In the genomic region with DNA sequence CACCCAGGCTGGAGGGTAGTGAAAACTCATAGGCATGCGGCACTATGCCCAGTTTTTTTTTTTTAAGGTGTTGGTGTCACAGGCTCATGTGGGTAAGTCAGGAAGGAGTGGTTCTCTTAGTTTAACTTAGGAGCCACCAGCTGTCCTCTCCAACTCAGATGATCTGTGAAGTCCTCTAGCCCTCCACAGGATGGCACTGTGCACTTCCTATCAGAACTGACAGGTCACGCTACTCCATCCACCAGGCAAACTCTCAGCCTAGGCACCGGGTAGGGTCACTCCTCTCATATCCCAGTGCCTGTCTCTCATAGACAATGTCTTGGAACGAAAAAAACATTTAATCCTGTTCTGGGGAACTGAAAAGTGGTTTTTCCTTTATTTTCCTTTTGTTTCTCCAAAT, we compare ENCODE assay signal across 8 cellular contexts. TPM values are rescaled to one million over a fixed set of nuclear protein-coding genes. Genes with fewer than 3 reads are reported as not detected.
A peak's percentile ranks its signal among the peaks of the same experiment; 100 is the strongest.
DNase-seq lines count a peak whose midpoint lies in the region; ATAC-seq and TF ChIP-seq lines count a peak whose summit lies in the region.

No MANE protein-coding gene starts in this region.

- H3K27ac ChIP-seq in H9 (ENCODE audit: insufficient read length, low read depth, low read length) (no peak overlapping the region), thyroid gland (no peak overlapping the region), neuronal stem cell (replicated peaks; ENCODE audit: low read length) (no peak overlapping the region)

- H3K36me3 ChIP-seq in thyroid gland (peaks cover 43 to 76% of the 10 kb centered on the region in 2 donors), neuronal stem cell (replicated peaks in 1 of 2; ENCODE audit: control insufficient read depth in 2 of 2, insufficient read depth in 2 of 2, low read length in 2 of 2) (peaks cover 39 to 100% of the 10 kb centered on the region in 2 donors)

- H3K36me3 Mint-ChIP-seq in CD14-positive monocyte (peaks cover 75 to 87% of the 10 kb centered on the region in 2 donors), H9 (ENCODE audit: insufficient read depth in 1 of 3, low read depth in 3 of 3) (peaks cover 44 to 86% (median 78%) of the 10 kb centered on the region in 3 experiments), MCF 10A (ENCODE audit: insufficient read depth, unreplicated experiment) (peaks cover 85% of the 10 kb centered on the region)

- H3K18ac ChIP-seq in H9 (ENCODE audit: insufficient read length, low read depth, low read length): no peak overlapping the region
- no peak overlapping the region for H3K18ac ChIP-seq in neuronal stem cell (ENCODE audit: low read length)

- H3K79me1 ChIP-seq in H9 (ENCODE audit: insufficient read depth, low read depth, low read length, poor library complexity, severe bottlenecking) (peaks cover 12% of the 10 kb centered on the region), neuronal stem cell (ENCODE audit: low read depth, low read length) (no peaks in the 10 kb centered on the region)

- H2AK5ac ChIP-seq in H9 (ENCODE audit: insufficient read length, low read length) (no peak overlapping the region), neuronal stem cell (ENCODE audit: low read depth, low read length) (no peak overlapping the region)

- peak; percentile 58 for DNase-seq in CD14-positive monocyte (ENCODE audit: low spot score)
- DNase-seq in H9: peak; percentile 49
- peak; percentile 34 for DNase-seq in SKM-1 (lab: John Stamatoyannopoulos, UW; ENCODE audit: unreplicated experiment)
- peak; percentile 62 for DNase-seq in MCF 10A (ENCODE audit: unreplicated experiment)
- peak; percentile 40 for DNase-seq in left kidney (ENCODE audit: low read depth, low spot score)
- DNase-seq in thyroid gland: peak in 1 of 2 donors; percentile 45
- DNase-seq in neuronal stem cell (ENCODE audit: low spot score): no peak

- H3K79me2 ChIP-seq in H9 (ENCODE audit: insufficient read depth, low read length): peaks cover 16% of the 10 kb centered on the region; the same call in 1 of the 2 replicates

- H2BK5ac ChIP-seq in H9 (ENCODE audit: insufficient read length, low read length) (no peak overlapping the region), neuronal stem cell (ENCODE audit: low read length) (no peak overlapping the region)

- H2BK20ac ChIP-seq in H9 (ENCODE audit: low read depth, low read length, poor library complexity, severe bottlenecking): no peak overlapping the region

- no peak overlapping the region for H4K5ac ChIP-seq in H9 (ENCODE audit: insufficient read length, low read depth, low read length)

- H3K9me3 ChIP-seq in H9 (ENCODE audit: control insufficient read depth, low read depth, low read length): no peaks in the 10 kb centered on the region
- no peaks in the 10 kb centered on the region for H3K9me3 ChIP-seq in thyroid gland
- H3K9me3 ChIP-seq in neuronal stem cell (replicated peaks in 1 of 2; ENCODE audit: control insufficient read depth in 2 of 2, insufficient read depth in 1 of 2, low read depth in 1 of 2, low read length in 2 of 2): no peaks in the 10 kb centered on the region

- WGBS in H9 (ENCODE audit: extremely low coverage, insufficient read length, low lambda C conversion rate): no CpG with 5 or more reads among the region's 4 CpGs
- 90 to 93% methylated on average over 4 of the region's 4 CpGs for WGBS in thyroid gland, 2 donors
- WGBS in neuronal stem cell (ENCODE audit: extremely low coverage in 2 of 2, insufficient read length in 2 of 2, insufficient replicate concordance in 1 of 2), 2 donors: no CpG with 5 or more reads among the region's 4 CpGs

- H2BK12ac ChIP-seq in H9 (ENCODE audit: insufficient read length, low read depth, low read length) (no peak overlapping the region), neuronal stem cell (ENCODE audit: low read length) (no peak overlapping the region)

- ATAC-seq in GM19463 (IDR thresholded peaks at IDR 0.05; ENCODE audit: unreplicated experiment): no peak

- BruUV-seq in MCF 10A (replicated peaks; lab: Mats Ljungman, UMichigan): no TSS peak

- no peak overlapping the region for H3T11ph ChIP-seq in H9 (ENCODE audit: low read length)

- H3K4me3 ChIP-seq in thyroid gland (replicated peaks in 1 of 3) (no peak overlapping the region), neuronal stem cell (ENCODE audit: low read length in 2 of 2) (no peak overlapping the region)

- TF ChIP-seq CTCF in CD14-positive monocyte (IDR thresholded peaks at IDR 0.05) (peak; percentile 70), H9 (conservative IDR thresholded peaks at IDR 0.05) (peak; percentile 62), MCF 10A (IDR thresholded peaks at IDR 0.05; ENCODE audit: unreplicated experiment) (peak; percentile 50), thyroid gland (IDR thresholded peaks at IDR 0.05) (peak in 4 of 6 experiments; percentile 17 to 55 (median 38))

- H3K23me2 ChIP-seq in H9 (ENCODE audit: insufficient read length, low read depth, low read length, poor library complexity, severe bottlenecking): no peaks in the 10 kb centered on the region

- H3K4ac ChIP-seq in H9 (ENCODE audit: low read depth, low read length) (no peak overlapping the region), neuronal stem cell (ENCODE audit: low read length) (no peak overlapping the region)

- H4K8ac ChIP-seq in H9 (replicated peaks; ENCODE audit: insufficient read length, low read depth, low read length) (no peak overlapping the region), neuronal stem cell (ENCODE audit: low read depth, low read length) (no peak overlapping the region)

- CTCF ChIA-PET in MCF 10A (lab: Yijun Ruan, JAX): interaction anchor here (0.6 to 3.7 kb wide), 26 partner anchors 8 to 445 kb away, joined by 3 to 40 read pairs (median 6); no protein-coding TSS in a partner anchor

- POLR2A ChIA-PET in MCF 10A (lab: Yijun Ruan, JAX): interaction anchor here (0.8 to 3.6 kb wide), 5 partner anchors 14 to 28 kb away, joined by 3 to 20 read pairs (median 3); a partner anchor contains a TSS

- H4K20me1 ChIP-seq in H9 (ENCODE audit: control insufficient read depth, insufficient read depth, insufficient read length): no peaks in the 10 kb centered on the region

- H3K9ac ChIP-seq in H9 (ENCODE audit: extremely low read depth, insufficient read length, low read length) (no peak overlapping the region), neuronal stem cell (ENCODE audit: low read depth, low read length, poor library complexity) (no peak overlapping the region)

- H2BK15ac ChIP-seq in H9 (ENCODE audit: low read depth, low read length) (no peak overlapping the region), neuronal stem cell (ENCODE audit: low read length) (no peak overlapping the region)

- H2BK120ac ChIP-seq in H9 (ENCODE audit: low read depth, low read length, poor library complexity, severe bottlenecking) (no peak overlapping the region), neuronal stem cell (ENCODE audit: low read depth, low read length) (no peak overlapping the region)

- H3K27me3 ChIP-seq in H9 (ENCODE audit: insufficient read depth, low read length) (no peaks in the 10 kb centered on the region), thyroid gland (no peaks in the 10 kb centered on the region), neuronal stem cell (ENCODE audit: control insufficient read depth in 3 of 3, insufficient read depth in 3 of 3, low read depth in 1 of 3, low read length in 3 of 3) (no peaks in the 10 kb centered on the region)

- intact Hi-C loops in CD14-positive monocyte (cut with micrococcal nuclease) (loop anchor here in 1 of 2 donors (5.0 to 10.0 kb wide), 2 partner anchors 59 to 117 kb away; no protein-coding TSS in a partner anchor), MCF 10A (cut with micrococcal nuclease) (loop anchor here (2.0 kb wide), 1 partner anchor 15 kb away; no protein-coding TSS in a partner anchor), thyroid gland (cut with DNase I) (no loop called here)

- TF ChIP-seq POLR2A in thyroid gland (IDR thresholded peaks at IDR 0.05): no peak

- H3K4me1 ChIP-seq in H9 (ENCODE audit: insufficient read depth, low read length): no peaks in the 10 kb centered on the region
- no peaks in the 10 kb centered on the region for H3K4me1 ChIP-seq in thyroid gland
- no peaks in the 10 kb centered on the region for H3K4me1 ChIP-seq in neuronal stem cell (ENCODE audit: control insufficient read depth in 2 of 2, insufficient read depth in 1 of 2, low read depth in 1 of 2, low read length in 2 of 2)

- no peak overlapping the region for H3K56ac ChIP-seq in H9 (ENCODE audit: insufficient read length, low read depth, low read length)

- H3K4me3 Mint-ChIP-seq in CD14-positive monocyte (no peak overlapping the region), H9 (no peak overlapping the region), MCF 10A (ENCODE audit: unreplicated experiment) (no peak overlapping the region)

- H2AFZ ChIP-seq in H9 (ENCODE audit: low read length): no peak overlapping the region
- H2AFZ ChIP-seq in neuronal stem cell (ENCODE audit: low read length): no peak overlapping the region

- H3K23ac ChIP-seq in H9 (ENCODE audit: insufficient read length, low read depth, low read length): no peak overlapping the region
- H3K23ac ChIP-seq in neuronal stem cell (ENCODE audit: low read depth, low read length, poor library complexity): no peak overlapping the region

- H3K9me3 Mint-ChIP-seq in CD14-positive monocyte (no peaks in the 10 kb centered on the region), H9 (no peaks in the 10 kb centered on the region), MCF 10A (ENCODE audit: unreplicated experiment) (no peaks in the 10 kb centered on the region)

- H3K27me3 Mint-ChIP-seq in CD14-positive monocyte (ENCODE audit: low read depth in 3 of 3) (no peaks in the 10 kb centered on the region), H9 (ENCODE audit: low read depth) (no peaks in the 10 kb centered on the region), MCF 10A (ENCODE audit: insufficient read depth, unreplicated experiment) (no peaks in the 10 kb centered on the region)

- H3K27ac Mint-ChIP-seq in CD14-positive monocyte (peak overlapping the region in 5 of 7 donors; percentile 19 to 55 (median 32)), H9 (no peak overlapping the region), MCF 10A (ENCODE audit: low read depth, unreplicated experiment) (no peak overlapping the region)

- H4K91ac ChIP-seq in H9 (ENCODE audit: insufficient read length, low read depth, low read length) (no peak overlapping the region), neuronal stem cell (ENCODE audit: low read depth, low read length, poor library complexity) (no peak overlapping the region)

- H3K14ac ChIP-seq in H9 (ENCODE audit: insufficient read depth, low read length) (no peak overlapping the region), neuronal stem cell (ENCODE audit: low read length) (no peak overlapping the region)

- no peak overlapping the region for H3K4me2 ChIP-seq in H9 (ENCODE audit: insufficient read depth, insufficient read length, low read length)
- no peak overlapping the region for H3K4me2 ChIP-seq in neuronal stem cell (ENCODE audit: insufficient read depth, low read length, poor library complexity, severe bottlenecking)

- peaks cover 2% of the 10 kb centered on the region for H3K4me1 Mint-ChIP-seq in CD14-positive monocyte
- no peaks in the 10 kb centered on the region for H3K4me1 Mint-ChIP-seq in H9
- peaks cover 6% of the 10 kb centered on the region for H3K4me1 Mint-ChIP-seq in MCF 10A (ENCODE audit: insufficient read depth, unreplicated experiment)

RNA-seq across cellular contexts. Expression of a gene that starts 16.5 kb away (rescaled TPM):
- polyA plus RNA-seq in CD14-positive monocyte: 10 to 100 TPM; 42.1 to 44.9 TPM
- 212 and 217 TPM in 2 replicates for total RNA-seq in H9 (2021)
- 103 TPM in 2 replicates for total RNA-seq in MCF 10A (2022)
- total RNA-seq in thyroid gland: 100 to 1,000 TPM; 104 to 117 (median 108) TPM
- polyA plus RNA-seq in neuronal stem cell (2013, experiment 1 of 2): 113 TPM
- 107 TPM for polyA plus RNA-seq in neuronal stem cell (2013, experiment 2 of 2)

RNA-seq across cellular contexts. Expression of a gene that starts 46.4 kb away (rescaled TPM):
- 1 to 10 TPM; 2.6 to 4.7 TPM for polyA plus RNA-seq in CD14-positive monocyte
- total RNA-seq in H9 (2021) (41.5 and 42.8 TPM in 2 replicates), MCF 10A (2022) (118 and 135 TPM in 2 replicates), thyroid gland (1 to 10 TPM in 2 of 4 donors, under 1 TPM in 1, not detected in 1; 0.93 to 3.7 (median 2.3) TPM)
- 6.3 TPM for polyA plus RNA-seq in neuronal stem cell (2013, experiment 1 of 2)
- polyA plus RNA-seq in neuronal stem cell (2013, experiment 2 of 2): 6.8 TPM

Comparison
In these comparisons a context has a peak if more than half of its experiments do, and no peak if none do; other contexts are left out.
1. H3K27ac Mint-ChIP-seq: peak in CD14-positive monocyte (5 of 7); none in H9 (0 of 3) and MCF 10A (single experiment).
2. Peak in every context shown above with its lines, with median percentiles within 50 percentile points of each other: CTCF ChIP-seq.